In the genomic region with DNA sequence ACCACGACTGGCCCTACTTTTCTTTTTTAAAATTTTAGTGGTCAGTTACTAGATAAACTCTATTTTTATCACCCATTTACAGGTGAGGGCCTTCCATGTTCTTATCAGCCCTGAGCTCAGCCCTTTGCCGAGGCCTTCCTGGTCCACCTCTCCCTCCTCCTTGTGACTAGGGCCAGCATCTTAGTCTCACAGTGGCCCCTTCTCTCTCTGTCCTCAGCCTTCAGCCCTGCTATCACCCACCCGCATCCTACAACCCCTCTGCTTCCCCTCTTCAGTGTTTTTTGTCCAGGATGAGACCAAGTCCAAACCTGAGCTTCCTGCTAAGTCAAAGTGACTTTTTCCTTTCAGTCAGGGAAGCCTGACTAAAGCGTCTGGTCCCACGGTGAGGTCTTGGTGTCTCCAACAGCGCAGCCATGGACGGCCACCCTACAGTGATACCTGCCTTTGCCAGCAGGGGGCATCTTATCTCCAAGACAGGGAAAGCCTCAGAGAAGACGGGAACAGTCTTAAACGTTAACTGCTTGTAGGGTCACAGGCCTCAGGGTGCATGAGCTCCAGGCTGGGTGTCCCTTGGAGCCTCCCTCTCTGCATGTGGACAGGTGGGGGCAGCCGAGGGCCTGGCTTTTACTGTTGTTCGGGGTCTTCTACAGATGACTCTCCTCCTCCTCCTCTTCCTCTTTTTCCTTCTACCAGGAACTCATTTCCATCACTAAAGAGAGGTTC, we compare ENCODE assay signal across 8 cellular contexts. TPM values are rescaled to one million over a fixed set of nuclear protein-coding genes. Genes with fewer than 3 reads are reported as not detected.
DNase-seq lines count a peak whose midpoint lies in the region; ATAC-seq lines count a peak whose summit lies in the region.

No MANE protein-coding gene starts in this region.

- H3K27me3 Mint-ChIP-seq in activated CD4-positive, alpha-beta T cell treated with anti-CD3 and anti-CD28 coated beads, Interleukin-2, amount 10 ng/mL, durations not matched to agents 7 days and 5 days: no peaks in the 10 kb centered on the region
- peaks cover 0 to 8% of the 10 kb centered on the region in 2 donors for H3K27me3 Mint-ChIP-seq in stimulated activated naive B cell treated with anti-CD40 and anti-IgM and Interleukin-4, amounts not matched to agents 10 μg/mL and 1 μg/mL and 100 μg/mL, for 72 hours

- H3K4me1 Mint-ChIP-seq in activated CD4-positive, alpha-beta T cell treated with anti-CD3 and anti-CD28 coated beads, Interleukin-2, amount 10 ng/mL, durations not matched to agents 7 days and 5 days: peaks cover 35% of the 10 kb centered on the region
- peaks cover 6 to 9% of the 10 kb centered on the region in 2 donors for H3K4me1 Mint-ChIP-seq in stimulated activated naive B cell treated with anti-CD40 and anti-IgM and Interleukin-4, amounts not matched to agents 10 μg/mL and 1 μg/mL and 100 μg/mL, for 72 hours

- H3K27ac Mint-ChIP-seq in activated CD4-positive, alpha-beta T cell treated with anti-CD3 and anti-CD28 coated beads, Interleukin-2, amount 10 ng/mL, durations not matched to agents 7 days and 5 days: peak overlapping the region; percentile 81
- peak overlapping the region; percentile 14 for H3K27ac Mint-ChIP-seq in stimulated activated naive B cell treated with anti-CD40 and anti-IgM and Interleukin-4, amounts not matched to agents 10 μg/mL and 1 μg/mL and 100 μg/mL, for 72 hours

- H3K9me3 Mint-ChIP-seq in activated CD4-positive, alpha-beta T cell treated with anti-CD3 and anti-CD28 coated beads, Interleukin-2, amount 10 ng/mL, durations not matched to agents 7 days and 5 days: peaks cover 4% of the 10 kb centered on the region
- no peaks in the 10 kb centered on the region for H3K9me3 Mint-ChIP-seq in stimulated activated naive B cell treated with anti-CD40 and anti-IgM and Interleukin-4, amounts not matched to agents 10 μg/mL and 1 μg/mL and 100 μg/mL, for 72 hours

- POLR2A ChIA-PET in activated CD4-positive, alpha-beta T cell treated with anti-CD3 and anti-CD28 coated beads, Interleukin-2, amount 10 ng/mL, durations not matched to agents 7 days and 5 days (lab: Charles Lee): no interaction called here

- peak; percentile 53 for ATAC-seq in GM19324 (IDR thresholded peaks at IDR 0.05; ENCODE audit: low FRiP score, unreplicated experiment)
- ATAC-seq in stimulated activated naive B cell treated with anti-CD40 and anti-IgM and Interleukin-4, amounts not matched to agents 10 μg/mL and 1 μg/mL and 100 μg/mL, for 72 hours (replicated peaks): peak; percentile 75 to 94
- ATAC-seq in HG03039 (IDR thresholded peaks at IDR 0.05; ENCODE audit: unreplicated experiment): no peak

- peaks cover 9% of the 10 kb centered on the region for H3K36me3 Mint-ChIP-seq in activated CD4-positive, alpha-beta T cell treated with anti-CD3 and anti-CD28 coated beads, Interleukin-2, amount 10 ng/mL, durations not matched to agents 7 days and 5 days (ENCODE audit: low read depth)
- no peaks in the 10 kb centered on the region for H3K36me3 Mint-ChIP-seq in stimulated activated naive B cell treated with anti-CD40 and anti-IgM and Interleukin-4, amounts not matched to agents 10 μg/mL and 1 μg/mL and 100 μg/mL, for 72 hours

- DNase-seq in Ammon's horn (ENCODE audit: low spot score) (peak; percentile 46), NCI-H2107 (lab: John Stamatoyannopoulos, UW) (peak; percentile 28), midbrain (lab: John Stamatoyannopoulos, UW) (peak; percentile 17)
- peak; percentile 76 for DNase-seq in activated CD4-positive, alpha-beta T cell treated with anti-CD3 and anti-CD28 coated beads, Interleukin-2, amount 10 ng/mL, durations not matched to agents 7 days and 5 days
- DNase-seq in effector CD8-positive, alpha-beta T cell (lab: John Stamatoyannopoulos, UW): peak; percentile 48
- peak; percentile 47 for DNase-seq in stimulated activated naive B cell treated with anti-CD40 and anti-IgM and Interleukin-4, amounts not matched to agents 10 μg/mL and 1 μg/mL and 100 μg/mL, for 72 hours

- H3K4me3 Mint-ChIP-seq in activated CD4-positive, alpha-beta T cell treated with anti-CD3 and anti-CD28 coated beads, Interleukin-2, amount 10 ng/mL, durations not matched to agents 7 days and 5 days: no peak overlapping the region
- H3K4me3 Mint-ChIP-seq in stimulated activated naive B cell treated with anti-CD40 and anti-IgM and Interleukin-4, amounts not matched to agents 10 μg/mL and 1 μg/mL and 100 μg/mL, for 72 hours: no peak overlapping the region

- CTCF ChIA-PET in activated CD4-positive, alpha-beta T cell treated with anti-CD3 and anti-CD28 coated beads, Interleukin-2, amount 10 ng/mL, durations not matched to agents 7 days and 5 days (lab: Charles Lee): interaction anchor here (0.6 to 2.0 kb wide), 5 partner anchors 11 to 459 kb away, joined by 3 to 10 read pairs (median 3); no protein-coding TSS in a partner anchor

RNA-seq across cellular contexts. Expression of gene GAGE10, which starts 11.7 kb away (rescaled TPM):
- not detected for total RNA-seq in activated CD4-positive, alpha-beta T cell treated with anti-CD3 and anti-CD28 coated beads, Interleukin-2, amount 10 ng/mL, durations not matched to agents 7 days and 5 days

RNA-seq across cellular contexts. Expression of gene PPP1R3F, which starts 22.2 kb away (rescaled TPM):
- 10 to 100 TPM; 11.2 to 12.3 TPM for total RNA-seq in activated CD4-positive, alpha-beta T cell treated with anti-CD3 and anti-CD28 coated beads, Interleukin-2, amount 10 ng/mL, durations not matched to agents 7 days and 5 days

RNA-seq across cellular contexts. Expression of gene FOXP3, which starts 27.3 kb away (rescaled TPM):
- total RNA-seq in activated CD4-positive, alpha-beta T cell treated with anti-CD3 and anti-CD28 coated beads, Interleukin-2, amount 10 ng/mL, durations not matched to agents 7 days and 5 days: 10 to 100 TPM; 12.8 to 13.0 TPM

RNA-seq across cellular contexts. Expression of gene GAGE12J, which starts 30.1 kb away (rescaled TPM):
- not detected for total RNA-seq in activated CD4-positive, alpha-beta T cell treated with anti-CD3 and anti-CD28 coated beads, Interleukin-2, amount 10 ng/mL, durations not matched to agents 7 days and 5 days

RNA-seq across cellular contexts. Expression of gene GAGE13, which starts 39.6 kb away (rescaled TPM):
- not detected for total RNA-seq in activated CD4-positive, alpha-beta T cell treated with anti-CD3 and anti-CD28 coated beads, Interleukin-2, amount 10 ng/mL, durations not matched to agents 7 days and 5 days

Comparison
In these comparisons a context has a peak if more than half of its experiments do, and no peak if none do; other contexts are left out.
1. DNase-seq: peak in every context shown above with its lines; median percentile 76 in activated CD4-positive, alpha-beta T cell treated with anti-CD3 and anti-CD28 coated beads, Interleukin-2, amount 10 ng/mL, durations not matched to agents 7 days and 5 days; 48 in effector CD8-positive, alpha-beta T cell; 47 in stimulated activated naive B cell treated with anti-CD40 and anti-IgM and Interleukin-4, amounts not matched to agents 10 μg/mL and 1 μg/mL and 100 μg/mL, for 72 hours; 46 in Ammon's horn; 28 in NCI-H2107; 17 in midbrain.